In the genomic region with DNA sequence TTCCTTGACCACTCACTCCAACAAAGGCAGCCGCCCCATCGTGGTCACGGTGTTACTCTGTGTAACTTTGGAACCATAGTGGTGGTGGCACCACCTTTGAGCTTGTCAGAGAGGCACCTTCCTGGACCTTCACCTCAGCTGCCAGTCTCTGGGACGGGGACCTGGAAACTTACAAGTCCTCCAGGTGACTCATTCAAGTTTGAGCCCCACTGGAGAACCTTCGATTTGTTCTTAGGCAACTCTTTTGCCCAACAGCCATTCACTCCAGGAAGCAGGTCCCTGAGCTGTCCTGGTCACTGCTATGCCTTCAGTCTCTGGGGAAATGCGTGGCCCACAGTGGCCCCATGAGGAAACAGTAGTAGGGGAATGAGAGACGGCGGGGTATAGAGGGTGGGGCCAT, we compare ENCODE assay signal across 20 cellular contexts. TPM values are rescaled to one million over a fixed set of nuclear protein-coding genes. Genes with fewer than 3 reads are reported as not detected.
DNase-seq lines count a peak whose midpoint lies in the region; ATAC-seq and TF ChIP-seq lines count a peak whose summit lies in the region.
"Had no signal": no experiment of that assay in that cellular context is flagged by ENCODE, and none has a peak within 500 bp of the region (broad histone marks: within the 10 kb centered on the region; RNA-seq: fewer than 3 reads in every experiment).

No MANE protein-coding gene starts in this region.

- peaks cover 3% of the 10 kb centered on the region for H3K36me3 Mint-ChIP-seq in activated naive CD4-positive, alpha-beta T cell treated with anti-CD3 and anti-CD28 coated beads, Interleukin-2, amount 50 U/mL, for 24 hours
- no peaks in the 10 kb centered on the region for H3K36me3 Mint-ChIP-seq in activated naive CD4-positive, alpha-beta T cell treated with anti-CD3 and anti-CD28 coated beads, Interleukin-2, amount 50 U/mL, for 72 hours
- H3K36me3 Mint-ChIP-seq in T-helper 17 cell (ENCODE audit: low read depth) (no peaks in the 10 kb centered on the region), glutamatergic neuron (ENCODE audit: unreplicated experiment) (no peaks in the 10 kb centered on the region), progenitor cell of endocrine pancreas (ENCODE audit: insufficient read depth) (peaks cover 18% of the 10 kb centered on the region)

- ATAC-seq in activated naive CD4-positive, alpha-beta T cell treated with anti-CD3 and anti-CD28 coated beads, Interleukin-2, amount 50 U/mL, for 72 hours: no peak
- ATAC-seq in T-helper 17 cell: no peak
- ATAC-seq in HG03045 (IDR thresholded peaks at IDR 0.05; ENCODE audit: unreplicated experiment): no peak
- ATAC-seq: heart right ventricle had no signal

- H3K27me3 Mint-ChIP-seq in activated naive CD4-positive, alpha-beta T cell treated with anti-CD3 and anti-CD28 coated beads, Interleukin-2, amount 50 U/mL, for 24 hours: no peaks in the 10 kb centered on the region
- H3K27me3 Mint-ChIP-seq in T-helper 17 cell: no peaks in the 10 kb centered on the region
- H3K27me3 Mint-ChIP-seq in glutamatergic neuron (ENCODE audit: unreplicated experiment): peaks cover 6% of the 10 kb centered on the region
- no peaks in the 10 kb centered on the region for H3K27me3 Mint-ChIP-seq in progenitor cell of endocrine pancreas

- H3K9me3 ChIP-seq in T-helper 17 cell (ENCODE audit: control insufficient read depth, low read length, poor library complexity, severe bottlenecking): no peaks in the 10 kb centered on the region
- H3K9me3 ChIP-seq: adrenal gland, heart right ventricle had no signal

- TF ChIP-seq CTCF in glutamatergic neuron (IDR thresholded peaks at IDR 0.05; ENCODE audit: partially characterized antibody, unreplicated experiment) (no peak), progenitor cell of endocrine pancreas (IDR thresholded peaks at IDR 0.05; ENCODE audit: unreplicated experiment) (no peak)

- peak overlapping the region; percentile 6 for H3K27ac Mint-ChIP-seq in activated naive CD4-positive, alpha-beta T cell treated with anti-CD3 and anti-CD28 coated beads, Interleukin-2, amount 50 U/mL, for 24 hours
- no peak overlapping the region for H3K27ac Mint-ChIP-seq in activated naive CD4-positive, alpha-beta T cell treated with anti-CD3 and anti-CD28 coated beads, Interleukin-2, amount 50 U/mL, for 72 hours
- H3K27ac Mint-ChIP-seq in T-helper 17 cell: peak overlapping the region; percentile 71
- peak overlapping the region; percentile 38 for H3K27ac Mint-ChIP-seq in glutamatergic neuron (ENCODE audit: unreplicated experiment)
- no peak overlapping the region for H3K27ac Mint-ChIP-seq in progenitor cell of endocrine pancreas

- no peaks in the 10 kb centered on the region for H3K9me3 Mint-ChIP-seq in activated naive CD4-positive, alpha-beta T cell treated with anti-CD3 and anti-CD28 coated beads, Interleukin-2, amount 50 U/mL, for 24 hours
- no peaks in the 10 kb centered on the region for H3K9me3 Mint-ChIP-seq in activated naive CD4-positive, alpha-beta T cell treated with anti-CD3 and anti-CD28 coated beads, Interleukin-2, amount 50 U/mL, for 72 hours
- peaks cover 8% of the 10 kb centered on the region for H3K9me3 Mint-ChIP-seq in glutamatergic neuron (ENCODE audit: unreplicated experiment)
- H3K9me3 Mint-ChIP-seq in progenitor cell of endocrine pancreas (ENCODE audit: low read depth): no peaks in the 10 kb centered on the region
- H3K9me3 Mint-ChIP-seq: brain had no signal

- peaks cover 16% of the 10 kb centered on the region for H3K4me1 Mint-ChIP-seq in activated naive CD4-positive, alpha-beta T cell treated with anti-CD3 and anti-CD28 coated beads, Interleukin-2, amount 50 U/mL, for 24 hours
- H3K4me1 Mint-ChIP-seq in T-helper 17 cell: peaks cover 17% of the 10 kb centered on the region
- peaks cover 28% of the 10 kb centered on the region for H3K4me1 Mint-ChIP-seq in glutamatergic neuron (ENCODE audit: low read depth, unreplicated experiment)
- H3K4me1 Mint-ChIP-seq in progenitor cell of endocrine pancreas (ENCODE audit: low read depth): no peaks in the 10 kb centered on the region

- H3K4me3 Mint-ChIP-seq in activated naive CD4-positive, alpha-beta T cell treated with anti-CD3 and anti-CD28 coated beads, Interleukin-2, amount 50 U/mL, for 24 hours: no peak overlapping the region
- H3K4me3 Mint-ChIP-seq in T-helper 17 cell: peak overlapping the region; percentile 62
- H3K4me3 Mint-ChIP-seq in glutamatergic neuron (ENCODE audit: unreplicated experiment): no peak overlapping the region
- no peak overlapping the region for H3K4me3 Mint-ChIP-seq in progenitor cell of endocrine pancreas (ENCODE audit: low read depth)
- H3K4me3 Mint-ChIP-seq: brain had no signal

- no peak for DNase-seq in activated naive CD4-positive, alpha-beta T cell treated with anti-CD3 and anti-CD28 coated beads, Interleukin-2, amount 50 U/mL, for 72 hours (ENCODE audit: low spot score in 2 of 2)
- DNase-seq in T-helper 17 cell (no peak), glutamatergic neuron (no peak), progenitor cell of endocrine pancreas (ENCODE audit: low spot score, unreplicated experiment) (no peak), DMS53 treated with DMSO at 0.1 percent for 48 hours (lab: John Stamatoyannopoulos, UW; ENCODE audit: unreplicated experiment) (no peak)
- no peak for DNase-seq in stimulated activated CD8-positive, alpha-beta memory T cell treated with anti-CD3 and anti-CD28 coated beads, Interleukin-4, amount 100 ng/mL, for 48 hours
- DNase-seq: activated CD4-positive, alpha-beta T cell treated with anti-CD3 and anti-CD28 coated beads for 1 hour; activated gamma-delta T cell treated with Interleukin-2 at 50 U/mL for 16 hours; DND-41; effector CD4-positive, alpha-beta T cell; heart right ventricle; kidney glomerular epithelial cell; NCI-H1436; NCI-H748 treated with DMSO at 0.1 percent for 48 hours; RPMI8226; stimulated activated CD4-positive, alpha-beta T cell treated with anti-CD3 and anti-CD28 coated beads, Interleukin-15, amount 100 ng/mL, for 24 hours had no signal

RNA-seq across cellular contexts. Expression of a gene that starts 17.2 kb away (rescaled TPM):
- 10 to 100 TPM in 1 of 2 donors, 1 to 10 TPM in 1; 8.8 to 14.0 TPM for total RNA-seq in activated naive CD4-positive, alpha-beta T cell treated with anti-CD3 and anti-CD28 coated beads, Interleukin-2, amount 50 U/mL, for 72 hours
- total RNA-seq in T-helper 17 cell (10 to 100 TPM; 18.4 to 21.2 TPM), glutamatergic neuron (ENCODE audit: unreplicated experiment) (119 TPM), progenitor cell of endocrine pancreas (40.9 and 46.6 TPM in 2 replicates)

RNA-seq across cellular contexts. Expression of a gene that starts 18.8 kb away (rescaled TPM):
- 10 to 100 TPM; 91.8 to 97.9 TPM for total RNA-seq in activated naive CD4-positive, alpha-beta T cell treated with anti-CD3 and anti-CD28 coated beads, Interleukin-2, amount 50 U/mL, for 72 hours
- 10 to 100 TPM; 96.0 to 98.0 TPM for total RNA-seq in T-helper 17 cell
- 42.6 TPM for total RNA-seq in glutamatergic neuron (ENCODE audit: unreplicated experiment)
- 57.9 and 58.8 TPM in 2 replicates for total RNA-seq in progenitor cell of endocrine pancreas

RNA-seq across cellular contexts. Expression of a gene that starts 19.0 kb away (rescaled TPM):
- 1 to 10 TPM; 3.7 to 7.5 TPM for total RNA-seq in activated naive CD4-positive, alpha-beta T cell treated with anti-CD3 and anti-CD28 coated beads, Interleukin-2, amount 50 U/mL, for 72 hours
- total RNA-seq in T-helper 17 cell (10 to 100 TPM; 10.6 to 11.5 TPM), glutamatergic neuron (ENCODE audit: unreplicated experiment) (8.4 TPM), progenitor cell of endocrine pancreas (10.4 and 11.1 TPM in 2 replicates)

RNA-seq across cellular contexts. Expression of a gene that starts 34.6 kb away (rescaled TPM):
- under 1 TPM in 1 of 2 donors, not detected in 1; 0.95 TPM for total RNA-seq in activated naive CD4-positive, alpha-beta T cell treated with anti-CD3 and anti-CD28 coated beads, Interleukin-2, amount 50 U/mL, for 72 hours
- under 1 TPM in 1 of 2 donors, not detected in 1; 0.76 TPM for total RNA-seq in T-helper 17 cell
- 17.2 TPM for total RNA-seq in glutamatergic neuron (ENCODE audit: unreplicated experiment)
- 15.0 and 15.6 TPM in 2 replicates for total RNA-seq in progenitor cell of endocrine pancreas

RNA-seq across cellular contexts. Expression of a gene that starts 36.4 kb away (rescaled TPM):
- 10 to 100 TPM; 17.3 to 18.1 TPM for total RNA-seq in activated naive CD4-positive, alpha-beta T cell treated with anti-CD3 and anti-CD28 coated beads, Interleukin-2, amount 50 U/mL, for 72 hours
- total RNA-seq in T-helper 17 cell (10 to 100 TPM; 14.0 to 15.1 TPM), glutamatergic neuron (ENCODE audit: unreplicated experiment) (13.9 TPM), progenitor cell of endocrine pancreas (62.9 and 69.7 TPM in 2 replicates)

Comparison
In these comparisons a context has a peak if more than half of its experiments do, and no peak if none do; other contexts are left out.
1. H3K27ac Mint-ChIP-seq: peak in activated naive CD4-positive, alpha-beta T cell treated with anti-CD3 and anti-CD28 coated beads, Interleukin-2, amount 50 U/mL, for 24 hours (single experiment), T-helper 17 cell (single experiment) and glutamatergic neuron (single experiment); none in activated naive CD4-positive, alpha-beta T cell treated with anti-CD3 and anti-CD28 coated beads, Interleukin-2, amount 50 U/mL, for 72 hours (0 of 2) and progenitor cell of endocrine pancreas (single experiment).